In genomic region chr9:136143215-136144001, GRCh38 we compare ENCODE assay signal across 9 cellular contexts. TPM values are rescaled to one million over a fixed set of nuclear protein-coding genes. Genes with fewer than 3 reads are reported as not detected.
DNase-seq lines count a peak whose midpoint lies in the region; ATAC-seq and TF ChIP-seq lines count a peak whose summit lies in the region.
"Had no signal": no experiment of that assay in that cellular context is flagged by ENCODE, and none has a peak within 500 bp of the region (broad histone marks: within the 10 kb centered on the region; RNA-seq: fewer than 3 reads in every experiment).

No MANE protein-coding gene starts in this region.

- H3K23ac ChIP-seq in trophoblast cell (ENCODE audit: low read length): no peak overlapping the region

- no peaks in the 10 kb centered on the region for H3K79me2 ChIP-seq in trophoblast cell (ENCODE audit: control insufficient read depth, insufficient read depth, low read length, poor library complexity)

- no peak overlapping the region for H2BK120ac ChIP-seq in trophoblast cell (ENCODE audit: insufficient read depth, low read length, poor library complexity)

- no peaks in the 10 kb centered on the region for H3K4me1 ChIP-seq in cardiac muscle cell (ENCODE audit: low read depth)
- H3K4me1 ChIP-seq in upper lobe of right lung: no peaks in the 10 kb centered on the region
- H3K4me1 ChIP-seq in trophoblast cell (ENCODE audit: control insufficient read depth in 1 of 2, insufficient read depth in 2 of 2, low read length in 2 of 2): no peaks in the 10 kb centered on the region

- no peak overlapping the region for H2AK5ac ChIP-seq in trophoblast cell (ENCODE audit: low read length)

- no peak overlapping the region for H4K8ac ChIP-seq in trophoblast cell (ENCODE audit: low read depth, low read length)

- no peaks in the 10 kb centered on the region for H3K79me1 ChIP-seq in trophoblast cell (ENCODE audit: low read length)

- H4K12ac ChIP-seq in trophoblast cell (ENCODE audit: low read depth, low read length): no peak overlapping the region

- peak; percentile 45 for TF ChIP-seq CTCF in cardiac muscle cell (IDR thresholded peaks at IDR 0.05; ENCODE audit: low read depth, low read length)
- peak; percentile 59 for TF ChIP-seq CTCF in epithelial cell of proximal tubule (conservative IDR thresholded peaks at IDR 0.05; ENCODE audit: low read depth, low read length)
- peak; percentile 14 for TF ChIP-seq CTCF in upper lobe of right lung (IDR thresholded peaks at IDR 0.05)

- DNase-seq in cardiac muscle cell (ENCODE audit: low read depth in 1 of 2, low spot score in 1 of 2) (peak; percentile 33 to 59), cardiac septum (ENCODE audit: low spot score) (no peak), NCI-H82 treated with DMSO at 0.1 percent for 48 hours (lab: John Stamatoyannopoulos, UW; ENCODE audit: unreplicated experiment) (peak; percentile 7), epithelial cell of proximal tubule (ENCODE audit: low read depth) (no peak), upper lobe of right lung (no peak), trophoblast cell (no peak), amygdala (lab: John Stamatoyannopoulos, UW) (no peak)
- DNase-seq: stimulated activated CD4-positive, alpha-beta T cell treated with anti-CD3 and anti-CD28 coated beads, Interleukin-4, amount 100 ng/mL, for 24 hours had no signal

- no peak overlapping the region for H2BK5ac ChIP-seq in trophoblast cell (ENCODE audit: low read depth, low read length, poor library complexity)

- H2AFZ ChIP-seq in trophoblast cell (ENCODE audit: insufficient read depth, low read length, poor library complexity): no peak overlapping the region

- H3K27me3 ChIP-seq in cardiac muscle cell: no peaks in the 10 kb centered on the region
- peaks cover 64% of the 10 kb centered on the region for H3K27me3 ChIP-seq in upper lobe of right lung
- no peaks in the 10 kb centered on the region for H3K27me3 ChIP-seq in trophoblast cell (ENCODE audit: insufficient read depth, low read length)

- intact Hi-C loops in cardiac septum (cut with DNase I): no loop called here
- intact Hi-C loops in upper lobe of right lung (cut with DNase I): no loop called here

- H3K36me3 ChIP-seq in cardiac muscle cell: no peaks in the 10 kb centered on the region
- H3K36me3 ChIP-seq in upper lobe of right lung: no peaks in the 10 kb centered on the region
- no peaks in the 10 kb centered on the region for H3K36me3 ChIP-seq in trophoblast cell (ENCODE audit: control insufficient read depth in 1 of 2, insufficient read depth in 2 of 2, low read length in 2 of 2)

- no CpG with 5 or more reads among the region's 16 CpGs for WGBS in trophoblast cell (ENCODE audit: extremely low coverage, insufficient coverage, insufficient read length)

- H3K4ac ChIP-seq in trophoblast cell (ENCODE audit: low read depth, low read length): no peak overlapping the region

- no peak for ATAC-seq in upper lobe of right lung
- ATAC-seq in HG03460 (IDR thresholded peaks at IDR 0.05; ENCODE audit: unreplicated experiment): no peak

- no peak overlapping the region for H3K14ac ChIP-seq in trophoblast cell (ENCODE audit: low read length)

- H4K91ac ChIP-seq in trophoblast cell (ENCODE audit: low read depth, low read length): no peak overlapping the region

- H3K9ac ChIP-seq in trophoblast cell (ENCODE audit: low read length): no peak overlapping the region

- H3K27ac ChIP-seq in cardiac muscle cell: no peak overlapping the region
- H3K27ac ChIP-seq in upper lobe of right lung: no peak overlapping the region
- no peak overlapping the region for H3K27ac ChIP-seq in trophoblast cell (ENCODE audit: low read depth, low read length)

- no peak overlapping the region for H3K4me3 ChIP-seq in cardiac muscle cell
- no peak overlapping the region for H3K4me3 ChIP-seq in epithelial cell of proximal tubule (ENCODE audit: low read depth, low read length)
- no peak overlapping the region for H3K4me3 ChIP-seq in upper lobe of right lung
- H3K4me3 ChIP-seq in trophoblast cell (ENCODE audit: low read depth, low read length): no peak overlapping the region

- H2BK12ac ChIP-seq in trophoblast cell (ENCODE audit: low read length): no peak overlapping the region

- H3K18ac ChIP-seq in trophoblast cell (ENCODE audit: low read length): no peak overlapping the region

- H3K9me3 ChIP-seq in cardiac muscle cell (ENCODE audit: low read depth) (no peaks in the 10 kb centered on the region), upper lobe of right lung (no peaks in the 10 kb centered on the region), trophoblast cell (ENCODE audit: insufficient read depth, low read depth, low read length) (peaks cover 3% of the 10 kb centered on the region)

- H3K4me2 ChIP-seq in trophoblast cell (ENCODE audit: low read length): no peak overlapping the region

RNA-seq across cellular contexts. Expression of gene TMEM250, which starts 24.7 kb away (rescaled TPM):
- total RNA-seq in cardiac muscle cell (29.3 and 41.6 TPM in 2 replicates), cardiac septum (19.8 TPM), epithelial cell of proximal tubule (37.5 and 51.7 TPM in 2 replicates), upper lobe of right lung (30.7 TPM)
- polyA plus RNA-seq in cardiac muscle cell: 25.6 and 27.0 TPM in 2 replicates
- 18.2 and 18.3 TPM in 2 replicates for polyA plus RNA-seq in trophoblast cell (2013)

RNA-seq across cellular contexts. Expression of gene NACC2, which starts 48.3 kb away (rescaled TPM):
- total RNA-seq in cardiac muscle cell: 12.0 and 12.2 TPM in 2 replicates
- polyA plus RNA-seq in cardiac muscle cell: 4.4 and 5.0 TPM in 2 replicates
- total RNA-seq in cardiac septum: 57.8 TPM
- total RNA-seq in epithelial cell of proximal tubule: 21.3 and 23.9 TPM in 2 replicates
- 33.5 TPM for total RNA-seq in upper lobe of right lung
- polyA plus RNA-seq in trophoblast cell (2013): 13.9 and 14.5 TPM in 2 replicates

Comparison
In these comparisons a context has a peak if more than half of its experiments do, and no peak if none do; other contexts are left out.
1. DNase-seq: peak in cardiac muscle cell (2 of 2) and NCI-H82 treated with DMSO at 0.1 percent for 48 hours (single experiment); none in cardiac septum (single experiment), epithelial cell of proximal tubule (single experiment), upper lobe of right lung (single experiment), trophoblast cell (0 of 2) and amygdala (0 of 56).
2. Peak in every context shown above with its lines, with median percentiles within 50 percentile points of each other: CTCF ChIP-seq.